1 cellular context compared by ENCODE assay signal in the genomic region with DNA sequence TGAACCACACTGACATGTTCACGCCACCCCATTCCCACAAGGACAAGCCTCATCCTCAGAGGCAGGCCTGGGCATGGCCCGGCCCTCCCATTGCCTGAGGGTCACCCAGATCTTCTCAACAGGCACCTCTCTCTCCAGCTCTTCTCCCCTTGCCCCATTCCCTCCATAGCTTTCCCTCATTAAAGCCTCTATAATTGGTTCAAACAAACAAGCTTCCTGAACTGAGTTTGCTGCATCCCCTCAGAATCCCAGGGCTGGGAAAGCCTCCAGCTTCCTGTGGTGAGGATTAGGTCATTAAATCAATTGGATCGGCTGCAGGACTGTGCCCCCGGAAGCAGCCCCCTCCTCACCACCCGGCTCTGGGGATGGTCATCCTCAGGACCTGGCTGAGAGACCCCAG.
TF ChIP-seq lines count a peak whose summit lies in the region.

No MANE protein-coding gene starts in this region.

TF ChIP-seq in endothelial cell of umbilical vein, 7 proteins besides CTCF, POLR2A, EP300 and RAD21:
- no peak for TF ChIP-seq JUN (IDR thresholded peaks at IDR 0.05; ENCODE audit: borderline replicate concordance, insufficient read depth, insufficient read length, low read depth)
- no peak for TF ChIP-seq EZH2 (IDR thresholded peaks at IDR 0.05; ENCODE audit: borderline replicate concordance, low read depth, low read length, severe bottlenecking)
- no peak for TF ChIP-seq FOS (IDR thresholded peaks at IDR 0.05; ENCODE audit: borderline replicate concordance, insufficient read depth, low read length)
- no peak for TF ChIP-seq MYC (IDR thresholded peaks at IDR 0.05; ENCODE audit: low read depth, low read length)
- TF ChIP-seq GATA2 (IDR thresholded peaks at IDR 0.05; ENCODE audit: insufficient read depth, insufficient read length, low read depth, low read length), result no peak
- TF ChIP-seq POLR2AphosphoS5 (IDR thresholded peaks at IDR 0.05; ENCODE audit: insufficient read depth, low read depth, low read length), result no peak
- TF ChIP-seq, protein P1, sequence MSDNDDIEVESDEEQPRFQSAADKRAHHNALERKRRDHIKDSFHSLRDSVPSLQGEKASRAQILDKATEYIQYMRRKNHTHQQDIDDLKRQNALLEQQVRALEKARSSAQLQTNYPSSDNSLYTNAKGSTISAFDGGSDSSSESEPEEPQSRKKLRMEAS (IDR thresholded peaks at IDR 0.05; ENCODE audit: insufficient read depth, insufficient read length), result no peak
